In genomic region chr11:67391304-67392181, GRCh38 we compare ENCODE assay signal across 1 cellular context.
TF ChIP-seq lines count a peak whose summit lies in the region.

Gene RAD9A, plus strand, starts transcription at chr11:67391986. Its CDS starts 59 bp downstream, at chr11:67392045.

TF ChIP-seq in HepG2, 621 proteins besides CTCF, POLR2A, EP300 and RAD21 (continued from another document):
- 0 out of 2 replicates have a peak, but pooled peaks have one; percentile 47 for TF ChIP-seq ZNF30 (CRISPR knock-in tag; IDR thresholded peaks at IDR 0.05)
